Comparison of ENCODE assay signal across 22 cellular contexts in the genomic region with DNA sequence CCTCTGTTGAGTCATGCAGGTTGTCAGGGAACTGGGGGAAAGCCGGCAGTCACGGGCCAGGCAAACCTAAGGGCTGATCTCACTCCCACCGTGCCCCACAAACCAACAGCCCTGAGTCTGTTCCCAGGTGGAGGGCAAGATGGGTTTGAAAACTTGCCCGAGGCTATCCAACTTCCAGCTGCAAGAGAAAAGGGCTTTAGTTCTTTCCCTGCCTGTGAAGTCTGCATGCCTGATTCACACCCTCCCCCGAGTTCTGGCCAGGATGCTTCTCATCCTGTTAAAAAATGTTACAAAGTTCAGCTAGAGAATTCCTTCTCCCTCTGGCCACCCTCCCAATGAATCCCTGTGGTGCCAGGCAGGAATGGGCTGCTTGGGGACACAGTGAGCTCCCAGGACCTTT. TPM values are rescaled to one million over a fixed set of nuclear protein-coding genes. Genes with fewer than 3 reads are reported as not detected.
DNase-seq lines count a peak whose midpoint lies in the region; ATAC-seq, FAIRE-seq and TF ChIP-seq lines count a peak whose summit lies in the region.
"Had no signal": no experiment of that assay in that cellular context is flagged by ENCODE, and none has a peak within 500 bp of the region (broad histone marks: within the 10 kb centered on the region; RNA-seq: fewer than 3 reads in every experiment).

No MANE protein-coding gene starts in this region.

- no peak overlapping the region for H2BK15ac ChIP-seq in mesendoderm (replicated peaks; ENCODE audit: low read depth)

- H3K4me3 Mint-ChIP-seq in natural killer cell: no peak overlapping the region
- H3K4me3 Mint-ChIP-seq: CD4-positive, alpha-beta T cell; HFFc6; IgD-negative memory B cell had no signal

- no peak overlapping the region for H3K27ac ChIP-seq in K562 (ENCODE audit: extremely low read depth, low read depth, low read length)
- H3K27ac ChIP-seq in mesendoderm (ENCODE audit: low read depth, low read length): no peak overlapping the region
- no peak overlapping the region for H3K27ac ChIP-seq in testis
- H3K27ac ChIP-seq: C4-2B had no signal

- no peak for TF ChIP-seq RAD21 in K562 (CRISPR knock-in tag; conservative IDR thresholded peaks at IDR 0.05 in 1 of 2, IDR thresholded peaks at IDR 0.05 in 1 of 2)

- H3K9ac ChIP-seq in K562 (ENCODE audit: insufficient read depth in 1 of 2, low read depth in 2 of 2, low read length in 2 of 2) (no peak overlapping the region), mesendoderm (ENCODE audit: low read length) (no peak overlapping the region)

- H2AK5ac ChIP-seq in mesendoderm (ENCODE audit: low read length): no peak overlapping the region

- H2BK120ac ChIP-seq in mesendoderm (ENCODE audit: low read depth, low read length): no peak overlapping the region

- no peak for TF ChIP-seq CTCF in K562 (IDR thresholded peaks at IDR 0.05 in 2 of 3, conservative IDR thresholded peaks at IDR 0.05 in 1 of 3; ENCODE audit: insufficient read depth in 2 of 3, low read depth in 1 of 3, low read length in 3 of 3)
- no peak for TF ChIP-seq CTCF in testis (IDR thresholded peaks at IDR 0.05)
- no peak for TF ChIP-seq CTCF in natural killer cell (IDR thresholded peaks at IDR 0.05)

- ATAC-seq in K562: no peak
- ATAC-seq in HG02763 (IDR thresholded peaks at IDR 0.05; ENCODE audit: unreplicated experiment): no peak
- ATAC-seq in natural killer cell: no peak
- ATAC-seq: HCT116, HepG2 had no signal

- no peak overlapping the region for H2AFZ ChIP-seq in K562 (ENCODE audit: low read depth, low read length)

- H3K4ac ChIP-seq in mesendoderm (ENCODE audit: low read depth, low read length): no peak overlapping the region

- H3K23ac ChIP-seq in mesendoderm (ENCODE audit: low read length): no peak overlapping the region

- H3K27me3 ChIP-seq in K562 (ENCODE audit: control insufficient read depth in 2 of 2, insufficient read depth in 2 of 2, low read length in 2 of 2) (no peaks in the 10 kb centered on the region), mesendoderm (ENCODE audit: insufficient read depth, low read length, poor library complexity) (no peaks in the 10 kb centered on the region), testis (no peaks in the 10 kb centered on the region)
- H3K27me3 ChIP-seq: BE2C had no signal

- H3K79me1 ChIP-seq in mesendoderm (ENCODE audit: low read length): no peaks in the 10 kb centered on the region

- DNase-seq in ELF-1 (ENCODE audit: low read depth, low spot score) (peak; percentile 59), NCI-H226 (peak; percentile 52), K562 (ENCODE audit: extremely low read depth in 1 of 4, low spot score in 3 of 4) (no peak), mesendoderm (peak; percentile 44), testis (no peak), natural killer cell (no peak)
- DNase-seq: 8988T; BE2C; Caco-2; CD4-positive, alpha-beta T cell; GDM1; GOT3; H7; HFFc6 had no signal

- H3K4me1 ChIP-seq in K562 (replicated peaks in 1 of 2; ENCODE audit: control insufficient read depth in 2 of 2, insufficient read depth in 2 of 2, low read length in 2 of 2) (peaks cover 0 to 4% of the 10 kb centered on the region in 2 experiments; a peak in 2 of 5 replicates), mesendoderm (ENCODE audit: control insufficient read depth, low read depth, low read length) (no peaks in the 10 kb centered on the region), testis (no peaks in the 10 kb centered on the region)
- H3K4me1 ChIP-seq: BE2C, Caco-2 had no signal

- H3K36me3 ChIP-seq in K562 (ENCODE audit: control insufficient read depth, insufficient read depth, low read length) (no peaks in the 10 kb centered on the region), mesendoderm (ENCODE audit: control insufficient read depth, insufficient read depth, low read length) (no peaks in the 10 kb centered on the region), testis (ENCODE audit: low read depth, missing control alignments) (no peaks in the 10 kb centered on the region)
- H3K36me3 ChIP-seq: BE2C had no signal

- no TSS peak for BruUV-seq in K562 (replicated peaks; lab: Mats Ljungman, UMichigan)

- H3K27me3 Mint-ChIP-seq in natural killer cell (ENCODE audit: low read depth in 2 of 2): no peaks in the 10 kb centered on the region
- H3K27me3 Mint-ChIP-seq: CD4-positive, alpha-beta T cell; IgD-negative memory B cell had no signal

- no peak overlapping the region for H2BK5ac ChIP-seq in mesendoderm (ENCODE audit: low read length)

- no peaks in the 10 kb centered on the region for H4K20me1 ChIP-seq in K562 (replicated peaks; ENCODE audit: control insufficient read depth, insufficient read depth, low read length)

- FAIRE-seq in K562 (lab: Jason Lieb, UNC): no peak
- FAIRE-seq: D721Med, GM12892, GM18507, HepG2 had no signal

- H3K4me2 ChIP-seq in K562 (ENCODE audit: insufficient read depth, low read length) (no peak overlapping the region), mesendoderm (ENCODE audit: low read length) (no peak overlapping the region)

- H3K9me3 ChIP-seq in K562 (replicated peaks; ENCODE audit: control insufficient read depth, insufficient read depth, low read depth, low read length): no peaks in the 10 kb centered on the region
- no peaks in the 10 kb centered on the region for H3K9me3 ChIP-seq in testis
- H3K9me3 ChIP-seq: BE2C, Caco-2 had no signal

- in situ Hi-C loops in K562 (cut with MboI): no loop called here

- intact Hi-C loops in K562 (cut with micrococcal nuclease): no loop called here
- intact Hi-C loops in testis (cut with DNase I; ENCODE audit: low total_unique reads): no loop called here
- intact Hi-C loops in natural killer cell (cut with micrococcal nuclease): no loop called here

- H3K4me3 ChIP-seq in K562 (no peak overlapping the region), mesendoderm (ENCODE audit: low read length) (no peak overlapping the region), testis (no peak overlapping the region)

- WGBS in K562 (ENCODE audit: insufficient coverage, low coverage, missing lambda C conversion rate): 61% methylated on average over 2 of the region's 5 CpGs
- WGBS in mesendoderm (ENCODE audit: extremely low coverage, insufficient coverage, low lambda C conversion rate): no CpG with 5 or more reads among the region's 5 CpGs
- 75 to 97% methylated on average over 4 to 5 of the region's 5 CpGs for WGBS in testis, 2 donors

- CTCF ChIA-PET in K562 (lab: Yijun Ruan, JAX; ENCODE audit: low intra/inter-chr PET ratio): no interaction called here

- no peak overlapping the region for H3K27ac Mint-ChIP-seq in natural killer cell
- H3K27ac Mint-ChIP-seq: CD4-positive, alpha-beta T cell; HFFc6; IgD-negative memory B cell had no signal

- no peak overlapping the region for H3K18ac ChIP-seq in mesendoderm (ENCODE audit: low read length)

- no peak overlapping the region for H4K8ac ChIP-seq in mesendoderm (ENCODE audit: low read depth, low read length)

- POLR2A ChIA-PET in K562 (lab: Yijun Ruan, JAX): no interaction called here

- H3K9me3 Mint-ChIP-seq in natural killer cell: peaks cover 3 to 10% of the 10 kb centered on the region in 2 donors

- H3K9me1 ChIP-seq in K562 (ENCODE audit: control insufficient read depth, insufficient read depth, low read length): no peaks in the 10 kb centered on the region

- no peak overlapping the region for H3K56ac ChIP-seq in mesendoderm (ENCODE audit: low read length)

- no peaks in the 10 kb centered on the region for H3K36me3 Mint-ChIP-seq in natural killer cell
- H3K36me3 Mint-ChIP-seq: IgD-negative memory B cell had no signal

- TF ChIP-seq POLR2A in K562 (conservative IDR thresholded peaks at IDR 0.05) (no peak), testis (IDR thresholded peaks at IDR 0.05) (no peak)

- H4K5ac ChIP-seq in mesendoderm (ENCODE audit: low read length): no peak overlapping the region

- H3K4me1 Mint-ChIP-seq in natural killer cell: no peaks in the 10 kb centered on the region
- H3K4me1 Mint-ChIP-seq: IgD-negative memory B cell had no signal

- H3K79me2 ChIP-seq in K562 (ENCODE audit: control insufficient read depth, insufficient read depth, low read length): no peaks in the 10 kb centered on the region
- H3K79me2 ChIP-seq in mesendoderm (ENCODE audit: control insufficient read depth, insufficient read depth, low read length): no peaks in the 10 kb centered on the region

- no peak for TF ChIP-seq EP300 in K562 (IDR thresholded peaks at IDR 0.05; ENCODE audit: low read length)

TF ChIP-seq in K562, 482 proteins besides CTCF, POLR2A, EP300 and RAD21:
- peak; percentile 72 for TF ChIP-seq ZFP36 (IDR thresholded peaks at IDR 0.05; ENCODE audit: low read depth, low read length, partially characterized antibody)
- no peak for TF ChIP-seq SRF (CRISPR knock-in tag; IDR thresholded peaks at IDR 0.05)
- no peak for TF ChIP-seq NR2C2 (CRISPR knock-in tag; IDR thresholded peaks at IDR 0.05)
- TF ChIP-seq NR2C2 (tag; IDR thresholded peaks at IDR 0.05): no peak

RNA-seq across cellular contexts. Expression of a gene that starts 33.1 kb away (rescaled TPM):
- 15.2 and 16.8 TPM in 2 replicates for total RNA-seq in K562 (2011; cell fraction: chromatin; rRNA removed; ENCODE audit: low replicate concordance)
- 7.8 and 9.7 TPM in 2 replicates for total RNA-seq in K562 (2011; cell fraction: nucleolus; rRNA removed)
- 8.2 and 9.5 TPM in 2 replicates for total RNA-seq in K562 (2011; cell fraction: nucleoplasm; rRNA removed)
- total RNA-seq in K562 (2014; rRNA removed) (14.1 and 16.3 TPM in 2 replicates), K562 (2014; rRNA removed; fragmentation: Illumina TruSeq; extraction: Trizol) (11.6 and 15.4 TPM in 2 replicates), K562 (2015; rRNA removed; fragmentation: Illumina TruSeq; extraction: Trizol) (42.9 and 45.7 TPM in 2 replicates), K562 (2021) (11.1 and 12.1 TPM in 2 replicates), testis (1 to 10 TPM; 3.1 to 4.0 TPM), natural killer cell (under 1 TPM in 1 of 3 donors, not detected in 2; 0.28 TPM)
- polyA plus RNA-seq in K562 (2011; rRNA removed) (4.3 and 4.9 TPM in 2 replicates), K562 (2014; fragmentation: Illumina TruSeq; extraction: Trizol) (16.5 and 18.2 TPM in 2 replicates), K562 (2014; fragmentation: Nextera tagmentation; extraction: Ambion mirVana) (1 to 10 TPM; 6.1 to 9.4 TPM), K562 (2014; rRNA removed) (11.9 and 12.1 TPM in 2 replicates), testis (ENCODE audit: insufficient read depth, low read depth, low replicate concordance) (3.4 TPM)
- polyA plus RNA-seq in K562 (2011; cell fraction: cytosol; rRNA removed): 2.0 and 3.8 TPM in 2 replicates
- 13.9 and 16.0 TPM in 2 replicates for polyA plus RNA-seq in K562 (2011; cell fraction: nucleus; rRNA removed)
- 7.2 and 11.9 TPM in 2 replicates for polyA plus RNA-seq in K562 (2012)
- 10.2 and 20.7 TPM in 2 replicates for polyA minus RNA-seq in K562 (2011; rRNA and poly(A)+ RNA removed)
- polyA minus RNA-seq in K562 (2011; cell fraction: cytosol; rRNA and poly(A)+ RNA removed): 3.5 and 6.1 TPM in 2 replicates
- 21.7 and 55.0 TPM in 2 replicates for polyA minus RNA-seq in K562 (2011; cell fraction: nucleus; rRNA and poly(A)+ RNA removed)
- polyA plus RNA-seq in mesendoderm (2013, experiment 1 of 2): 0.03 TPM
- polyA plus RNA-seq in mesendoderm (2013, experiment 2 of 2): 0.13 TPM
- total RNA-seq: Caco-2, HepG2, HFFc6 had no signal
- polyA plus RNA-seq: HepG2, IgD-negative memory B cell had no signal

Comparison
In these comparisons a context has a peak if more than half of its experiments do, and no peak if none do; other contexts are left out.
1. DNase-seq: peak in ELF-1 (single experiment), NCI-H226 (single experiment) and mesendoderm (single experiment); none in K562 (0 of 4), testis (single experiment) and natural killer cell (single experiment).